ENCODE assay signal across 3 cellular contexts in the genomic region with DNA sequence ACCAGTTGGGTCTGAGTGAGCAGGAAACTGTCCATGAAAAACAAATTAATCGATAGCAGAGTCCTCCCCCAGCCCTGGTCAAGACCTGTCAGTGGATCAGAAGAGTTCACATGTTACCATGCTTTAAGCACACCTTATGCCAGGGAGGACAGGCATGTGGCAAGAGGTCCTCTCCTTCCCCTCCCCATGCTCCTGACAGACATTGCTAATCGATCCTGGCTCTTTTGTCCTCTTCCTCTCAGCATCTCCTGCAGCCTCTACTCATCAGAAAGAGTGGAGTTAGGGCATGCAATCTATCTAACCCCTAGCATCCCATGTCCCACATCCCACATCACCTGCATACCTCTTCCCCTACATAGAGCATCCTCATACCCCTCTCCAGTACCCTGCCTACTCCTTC.
A peak's percentile ranks its signal among the peaks of the same experiment; 100 is the strongest.
TF ChIP-seq lines count a peak whose summit lies in the region.

No MANE protein-coding gene starts in this region.

TF ChIP-seq in GM23338, 12 proteins besides CTCF, POLR2A, EP300 and RAD21:
- TF ChIP-seq, protein P1, sequence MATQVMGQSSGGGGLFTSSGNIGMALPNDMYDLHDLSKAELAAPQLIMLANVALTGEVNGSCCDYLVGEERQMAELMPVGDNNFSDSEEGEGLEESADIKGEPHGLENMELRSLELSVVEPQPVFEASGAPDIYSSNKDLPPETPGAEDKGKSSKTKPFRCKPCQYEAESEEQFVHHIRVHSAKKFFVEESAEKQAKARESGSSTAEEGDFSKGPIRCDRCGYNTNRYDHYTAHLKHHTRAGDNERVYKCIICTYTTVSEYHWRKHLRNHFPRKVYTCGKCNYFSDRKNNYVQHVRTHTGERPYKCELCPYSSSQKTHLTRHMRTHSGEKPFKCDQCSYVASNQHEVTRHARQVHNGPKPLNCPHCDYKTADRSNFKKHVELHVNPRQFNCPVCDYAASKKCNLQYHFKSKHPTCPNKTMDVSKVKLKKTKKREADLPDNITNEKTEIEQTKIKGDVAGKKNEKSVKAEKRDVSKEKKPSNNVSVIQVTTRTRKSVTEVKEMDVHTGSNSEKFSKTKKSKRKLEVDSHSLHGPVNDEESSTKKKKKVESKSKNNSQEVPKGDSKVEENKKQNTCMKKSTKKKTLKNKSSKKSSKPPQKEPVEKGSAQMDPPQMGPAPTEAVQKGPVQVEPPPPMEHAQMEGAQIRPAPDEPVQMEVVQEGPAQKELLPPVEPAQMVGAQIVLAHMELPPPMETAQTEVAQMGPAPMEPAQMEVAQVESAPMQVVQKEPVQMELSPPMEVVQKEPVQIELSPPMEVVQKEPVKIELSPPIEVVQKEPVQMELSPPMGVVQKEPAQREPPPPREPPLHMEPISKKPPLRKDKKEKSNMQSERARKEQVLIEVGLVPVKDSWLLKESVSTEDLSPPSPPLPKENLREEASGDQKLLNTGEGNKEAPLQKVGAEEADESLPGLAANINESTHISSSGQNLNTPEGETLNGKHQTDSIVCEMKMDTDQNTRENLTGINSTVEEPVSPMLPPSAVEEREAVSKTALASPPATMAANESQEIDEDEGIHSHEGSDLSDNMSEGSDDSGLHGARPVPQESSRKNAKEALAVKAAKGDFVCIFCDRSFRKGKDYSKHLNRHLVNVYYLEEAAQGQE (IDR thresholded peaks at IDR 0.05; ENCODE audit: unreplicated experiment), result no peak
- TF ChIP-seq, protein P2, sequence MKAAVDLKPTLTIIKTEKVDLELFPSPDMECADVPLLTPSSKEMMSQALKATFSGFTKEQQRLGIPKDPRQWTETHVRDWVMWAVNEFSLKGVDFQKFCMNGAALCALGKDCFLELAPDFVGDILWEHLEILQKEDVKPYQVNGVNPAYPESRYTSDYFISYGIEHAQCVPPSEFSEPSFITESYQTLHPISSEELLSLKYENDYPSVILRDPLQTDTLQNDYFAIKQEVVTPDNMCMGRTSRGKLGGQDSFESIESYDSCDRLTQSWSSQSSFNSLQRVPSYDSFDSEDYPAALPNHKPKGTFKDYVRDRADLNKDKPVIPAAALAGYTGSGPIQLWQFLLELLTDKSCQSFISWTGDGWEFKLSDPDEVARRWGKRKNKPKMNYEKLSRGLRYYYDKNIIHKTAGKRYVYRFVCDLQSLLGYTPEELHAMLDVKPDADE (IDR thresholded peaks at IDR 0.05), result no peak

TF ChIP-seq in HEK293, 187 proteins besides CTCF, POLR2A, EP300 and RAD21:
- peak; percentile 68 for TF ChIP-seq ZBTB17 (tag by site-specific recombination; IDR thresholded peaks at IDR 0.05)
- TF ChIP-seq ZNF23 (tag by site-specific recombination; IDR thresholded peaks at IDR 0.05; ENCODE audit: borderline replicate concordance), result peak; percentile 58; the same call in 1 of the 2 replicates
- no peak for TF ChIP-seq ZBTB48 (tag by site-specific recombination; IDR thresholded peaks at IDR 0.05)
TF ChIP-seq in HEK293: peak in this region for 2.

TF ChIP-seq in K562, 482 proteins besides CTCF, POLR2A, EP300 and RAD21:
- TF ChIP-seq SOX6 (IDR thresholded peaks at IDR 0.05) (no peak), SRSF9 (IDR thresholded peaks at IDR 0.05; ENCODE audit: borderline replicate concordance, low read depth, low read length) (no peak), ETV5 (CRISPR knock-in tag; IDR thresholded peaks at IDR 0.05; ENCODE audit: low read depth) (no peak), ZFPM2 (CRISPR knock-in tag; IDR thresholded peaks at IDR 0.05) (no peak), ZBTB17 (CRISPR knock-in tag; IDR thresholded peaks at IDR 0.05) (peak; percentile 56; the same call in 1 of the 2 replicates), CBFA2T2 (conservative IDR thresholded peaks at IDR 0.05) (no peak), SMAD4 (CRISPR knock-in tag; conservative IDR thresholded peaks at IDR 0.05) (no peak), POLR2AphosphoS5 (IDR thresholded peaks at IDR 0.05; ENCODE audit: control insufficient read depth, insufficient read depth, low read depth, low read length) (no peak), FOXK1 (CRISPR knock-in tag; IDR thresholded peaks at IDR 0.05; ENCODE audit: borderline replicate concordance) (no peak), BRCA1 (IDR thresholded peaks at IDR 0.05) (no peak), BRCA1 (CRISPR knock-in tag; IDR thresholded peaks at IDR 0.05) (no peak), FOXJ3 (CRISPR knock-in tag; IDR thresholded peaks at IDR 0.05) (no peak), TAF7 (tag; IDR thresholded peaks at IDR 0.05) (no peak), ZNF12 (CRISPR knock-in tag; IDR thresholded peaks at IDR 0.05) (peak; percentile 71; the same call in 1 of the 2 replicates)
- TF ChIP-seq, protein P3, sequence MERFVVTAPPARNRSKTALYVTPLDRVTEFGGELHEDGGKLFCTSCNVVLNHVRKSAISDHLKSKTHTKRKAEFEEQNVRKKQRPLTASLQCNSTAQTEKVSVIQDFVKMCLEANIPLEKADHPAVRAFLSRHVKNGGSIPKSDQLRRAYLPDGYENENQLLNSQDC (CRISPR knock-in tag; IDR thresholded peaks at IDR 0.05), result no peak
- TF ChIP-seq, protein P4, sequence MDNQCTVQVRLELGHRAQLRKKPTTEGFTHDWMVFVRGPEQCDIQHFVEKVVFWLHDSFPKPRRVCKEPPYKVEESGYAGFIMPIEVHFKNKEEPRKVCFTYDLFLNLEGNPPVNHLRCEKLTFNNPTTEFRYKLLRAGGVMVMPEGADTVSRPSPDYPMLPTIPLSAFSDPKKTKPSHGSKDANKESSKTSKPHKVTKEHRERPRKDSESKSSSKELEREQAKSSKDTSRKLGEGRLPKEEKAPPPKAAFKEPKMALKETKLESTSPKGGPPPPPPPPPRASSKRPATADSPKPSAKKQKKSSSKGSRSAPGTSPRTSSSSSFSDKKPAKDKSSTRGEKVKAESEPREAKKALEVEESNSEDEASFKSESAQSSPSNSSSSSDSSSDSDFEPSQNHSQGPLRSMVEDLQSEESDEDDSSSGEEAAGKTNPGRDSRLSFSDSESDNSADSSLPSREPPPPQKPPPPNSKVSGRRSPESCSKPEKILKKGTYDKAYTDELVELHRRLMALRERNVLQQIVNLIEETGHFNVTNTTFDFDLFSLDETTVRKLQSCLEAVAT (IDR thresholded peaks at IDR 0.05), result 0 out of 4 replicates have a peak, but pooled peaks of 1 of the 2 experiments have one; percentile 46
- TF ChIP-seq, protein P5, sequence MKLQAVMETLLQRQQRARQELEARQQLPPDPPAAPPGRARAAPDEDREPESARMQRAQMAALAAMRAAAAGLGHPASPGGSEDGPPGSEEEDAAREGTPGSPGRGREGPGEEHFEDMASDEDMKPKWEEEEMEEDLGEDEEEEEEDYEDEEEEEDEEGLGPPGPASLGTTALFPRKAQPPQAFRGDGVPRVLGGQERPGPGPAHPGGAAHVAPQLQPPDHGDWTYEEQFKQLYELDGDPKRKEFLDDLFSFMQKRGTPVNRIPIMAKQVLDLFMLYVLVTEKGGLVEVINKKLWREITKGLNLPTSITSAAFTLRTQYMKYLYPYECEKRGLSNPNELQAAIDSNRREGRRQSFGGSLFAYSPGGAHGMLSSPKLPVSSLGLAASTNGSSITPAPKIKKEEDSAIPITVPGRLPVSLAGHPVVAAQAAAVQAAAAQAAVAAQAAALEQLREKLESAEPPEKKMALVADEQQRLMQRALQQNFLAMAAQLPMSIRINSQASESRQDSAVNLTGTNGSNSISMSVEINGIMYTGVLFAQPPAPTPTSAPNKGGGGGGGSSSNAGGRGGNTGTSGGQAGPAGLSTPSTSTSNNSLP (IDR thresholded peaks at IDR 0.05; ENCODE audit: borderline replicate concordance, low read depth, low read length), result no peak
- TF ChIP-seq, protein P6, sequence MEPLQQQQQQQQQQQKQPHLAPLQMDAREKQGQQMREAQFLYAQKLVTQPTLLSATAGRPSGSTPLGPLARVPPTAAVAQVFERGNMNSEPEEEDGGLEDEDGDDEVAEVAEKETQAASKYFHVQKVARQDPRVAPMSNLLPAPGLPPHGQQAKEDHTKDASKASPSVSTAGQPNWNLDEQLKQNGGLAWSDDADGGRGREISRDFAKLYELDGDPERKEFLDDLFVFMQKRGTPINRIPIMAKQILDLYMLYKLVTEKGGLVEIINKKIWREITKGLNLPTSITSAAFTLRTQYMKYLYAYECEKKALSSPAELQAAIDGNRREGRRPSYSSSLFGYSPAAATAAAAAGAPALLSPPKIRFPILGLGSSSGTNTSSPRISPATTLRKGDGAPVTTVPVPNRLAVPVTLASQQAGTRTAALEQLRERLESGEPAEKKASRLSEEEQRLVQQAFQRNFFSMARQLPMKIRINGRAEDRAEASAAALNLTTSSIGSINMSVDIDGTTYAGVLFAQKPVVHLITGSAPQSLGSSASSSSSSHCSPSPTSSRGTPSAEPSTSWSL (CRISPR knock-in tag; IDR thresholded peaks at IDR 0.05; ENCODE audit: borderline replicate concordance), result no peak
- TF ChIP-seq, protein P7, sequence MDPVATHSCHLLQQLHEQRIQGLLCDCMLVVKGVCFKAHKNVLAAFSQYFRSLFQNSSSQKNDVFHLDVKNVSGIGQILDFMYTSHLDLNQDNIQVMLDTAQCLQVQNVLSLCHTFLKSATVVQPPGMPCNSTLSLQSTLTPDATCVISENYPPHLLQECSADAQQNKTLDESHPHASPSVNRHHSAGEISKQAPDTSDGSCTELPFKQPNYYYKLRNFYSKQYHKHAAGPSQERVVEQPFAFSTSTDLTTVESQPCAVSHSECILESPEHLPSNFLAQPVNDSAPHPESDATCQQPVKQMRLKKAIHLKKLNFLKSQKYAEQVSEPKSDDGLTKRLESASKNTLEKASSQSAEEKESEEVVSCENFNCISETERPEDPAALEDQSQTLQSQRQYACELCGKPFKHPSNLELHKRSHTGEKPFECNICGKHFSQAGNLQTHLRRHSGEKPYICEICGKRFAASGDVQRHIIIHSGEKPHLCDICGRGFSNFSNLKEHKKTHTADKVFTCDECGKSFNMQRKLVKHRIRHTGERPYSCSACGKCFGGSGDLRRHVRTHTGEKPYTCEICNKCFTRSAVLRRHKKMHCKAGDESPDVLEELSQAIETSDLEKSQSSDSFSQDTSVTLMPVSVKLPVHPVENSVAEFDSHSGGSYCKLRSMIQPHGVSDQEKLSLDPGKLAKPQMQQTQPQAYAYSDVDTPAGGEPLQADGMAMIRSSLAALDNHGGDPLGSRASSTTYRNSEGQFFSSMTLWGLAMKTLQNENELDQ (CRISPR knock-in tag; IDR thresholded peaks at IDR 0.05; ENCODE audit: borderline replicate concordance), result no peak
- TF ChIP-seq, protein P8, sequence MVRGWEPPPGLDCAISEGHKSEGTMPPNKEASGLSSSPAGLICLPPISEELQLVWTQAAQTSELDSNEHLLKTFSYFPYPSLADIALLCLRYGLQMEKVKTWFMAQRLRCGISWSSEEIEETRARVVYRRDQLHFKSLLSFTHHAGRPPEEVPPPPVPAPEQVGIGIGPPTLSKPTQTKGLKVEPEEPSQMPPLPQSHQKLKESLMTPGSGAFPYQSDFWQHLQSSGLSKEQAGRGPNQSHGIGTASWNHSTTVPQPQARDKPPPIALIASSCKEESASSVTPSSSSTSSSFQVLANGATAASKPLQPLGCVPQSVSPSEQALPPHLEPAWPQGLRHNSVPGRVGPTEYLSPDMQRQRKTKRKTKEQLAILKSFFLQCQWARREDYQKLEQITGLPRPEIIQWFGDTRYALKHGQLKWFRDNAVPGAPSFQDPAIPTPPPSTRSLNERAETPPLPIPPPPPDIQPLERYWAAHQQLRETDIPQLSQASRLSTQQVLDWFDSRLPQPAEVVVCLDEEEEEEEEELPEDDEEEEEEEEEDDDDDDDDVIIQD (CRISPR knock-in tag; IDR thresholded peaks at IDR 0.05), result no peak
